Comparison of ENCODE assay signal across 19 cellular contexts in genomic region chr9:135032868-135033460, GRCh38. TPM values are rescaled to one million over a fixed set of nuclear protein-coding genes. Genes with fewer than 3 reads are reported as not detected.
A peak's percentile ranks its signal among the peaks of the same experiment; 100 is the strongest.
DNase-seq lines count a peak whose midpoint lies in the region; ATAC-seq, FAIRE-seq and TF ChIP-seq lines count a peak whose summit lies in the region.
"Had no signal": no experiment of that assay in that cellular context is flagged by ENCODE, and none has a peak within 500 bp of the region (broad histone marks: within the 10 kb centered on the region; RNA-seq: fewer than 3 reads in every experiment).

No MANE protein-coding gene starts in this region.

- 36% methylated on average over 21 of the region's 22 CpGs for WGBS in A549 (ENCODE audit: missing lambda C conversion rate)

- TF ChIP-seq CTCF in A549 (IDR thresholded peaks at IDR 0.05) (no peak), osteocyte (IDR thresholded peaks at IDR 0.05) (no peak)

- H3K27me3 ChIP-seq in naive thymus-derived CD4-positive, alpha-beta T cell (ENCODE audit: control insufficient read depth in 2 of 2, insufficient read depth in 2 of 2, low read length in 2 of 2): no peaks in the 10 kb centered on the region

- no peak overlapping the region for H3K27ac ChIP-seq in A549
- H3K27ac ChIP-seq in naive thymus-derived CD4-positive, alpha-beta T cell (ENCODE audit: low read depth, low read length): no peak overlapping the region
- H3K27ac ChIP-seq: 22Rv1; BLaER1 treated with 17β-estradiol and CSF1 and Interleukin-3, amounts not matched to agents 10 nM and 100 nM; HL-60; SK-N-MC had no signal

- POLR2A ChIA-PET in A549 (lab: Yijun Ruan, JAX): interaction anchor here (0.6 kb wide), 1 partner anchor 29 kb away, joined by 5 read pairs; no protein-coding TSS in a partner anchor
- POLR2A ChIA-PET in naive thymus-derived CD4-positive, alpha-beta T cell (lab: Charles Lee): no interaction called here

- H3K4me1 ChIP-seq in A549: no peaks in the 10 kb centered on the region
- no peaks in the 10 kb centered on the region for H3K4me1 ChIP-seq in naive thymus-derived CD4-positive, alpha-beta T cell (ENCODE audit: control insufficient read depth in 2 of 2, insufficient read depth in 2 of 2, low read length in 2 of 2)

- DNase-seq in DMS79 treated with DMSO at 0.1 percent for 48 hours (lab: John Stamatoyannopoulos, UW) (peak; percentile 27), DMS79 (lab: John Stamatoyannopoulos, UW) (no peak), A549 (ENCODE audit: low read depth in 1 of 2, low spot score in 1 of 2) (no peak), ecto neural progenitor cell (ENCODE audit: low spot score) (peak; percentile 38), osteocyte (ENCODE audit: extremely low spot score, unreplicated experiment) (peak; percentile 53), LoVo (ENCODE audit: low spot score) (no peak)
- no peak for DNase-seq in naive thymus-derived CD4-positive, alpha-beta T cell
- DNase-seq: KG1, NCI-H1092, NCI-H1694, NCI-H2107, NCI-H226 had no signal

- H3K4me2 ChIP-seq in A549: no peak overlapping the region

- TF ChIP-seq EP300 in A549 (IDR thresholded peaks at IDR 0.05): no peak

- intact Hi-C loops in naive thymus-derived CD4-positive, alpha-beta T cell (cut with micrococcal nuclease): no loop called here

- CTCF ChIA-PET in A549 (lab: Yijun Ruan, JAX): no interaction called here
- CTCF ChIA-PET in naive thymus-derived CD4-positive, alpha-beta T cell (lab: Charles Lee): no interaction called here

- H3K4me3 Mint-ChIP-seq in osteocyte (ENCODE audit: unreplicated experiment): no peak overlapping the region
- no peak overlapping the region for H3K4me3 Mint-ChIP-seq in naive thymus-derived CD4-positive, alpha-beta T cell

- H3K4me3 ChIP-seq in A549: no peak overlapping the region
- no peak overlapping the region for H3K4me3 ChIP-seq in naive thymus-derived CD4-positive, alpha-beta T cell (ENCODE audit: low read length)
- H3K4me3 ChIP-seq: BLaER1 treated with 17β-estradiol and CSF1 and Interleukin-3, amounts not matched to agents 10 nM and 100 nM; SK-N-MC had no signal

- ATAC-seq in A549: peak in 1 of 2 experiments; percentile 16; a peak in 2 of 6 replicates
- ATAC-seq in naive thymus-derived CD4-positive, alpha-beta T cell: no peak
- ATAC-seq in HG03565 (IDR thresholded peaks at IDR 0.05; ENCODE audit: unreplicated experiment): no peak
- ATAC-seq: HCT116 had no signal

- no peak for TF ChIP-seq POLR2A in A549 (IDR thresholded peaks at IDR 0.05; ENCODE audit: low read length)

- TF ChIP-seq RAD21 in A549 (conservative IDR thresholded peaks at IDR 0.05 in 1 of 2, IDR thresholded peaks at IDR 0.05 in 1 of 2): no peak

- no peaks in the 10 kb centered on the region for H3K27me3 Mint-ChIP-seq in osteocyte (ENCODE audit: unreplicated experiment)
- H3K27me3 Mint-ChIP-seq in naive thymus-derived CD4-positive, alpha-beta T cell: peaks cover 0 to 13% (median 8%) of the 10 kb centered on the region in 5 donors

- H3K4me1 Mint-ChIP-seq in osteocyte (ENCODE audit: unreplicated experiment): no peaks in the 10 kb centered on the region
- peaks cover 0 to 4% (median 0%) of the 10 kb centered on the region in 7 donors for H3K4me1 Mint-ChIP-seq in naive thymus-derived CD4-positive, alpha-beta T cell

- H3K36me3 Mint-ChIP-seq in osteocyte (ENCODE audit: unreplicated experiment): no peaks in the 10 kb centered on the region
- no peaks in the 10 kb centered on the region for H3K36me3 Mint-ChIP-seq in naive thymus-derived CD4-positive, alpha-beta T cell

- no peaks in the 10 kb centered on the region for H3K9me3 Mint-ChIP-seq in osteocyte (ENCODE audit: unreplicated experiment)
- peaks cover 0 to 3% (median 0%) of the 10 kb centered on the region in 11 donors for H3K9me3 Mint-ChIP-seq in naive thymus-derived CD4-positive, alpha-beta T cell

- FAIRE-seq in A549 (lab: Jason Lieb, UNC): no peak

- H3K36me3 ChIP-seq in naive thymus-derived CD4-positive, alpha-beta T cell (ENCODE audit: control insufficient read depth in 2 of 3, insufficient read depth in 3 of 3, low read length in 3 of 3): no peaks in the 10 kb centered on the region
- H3K36me3 ChIP-seq: BLaER1 treated with 17β-estradiol and CSF1 and Interleukin-3, amounts not matched to agents 10 nM and 100 nM had no signal

- H3K9me3 ChIP-seq in A549: no peaks in the 10 kb centered on the region
- no peaks in the 10 kb centered on the region for H3K9me3 ChIP-seq in naive thymus-derived CD4-positive, alpha-beta T cell (ENCODE audit: control insufficient read depth in 2 of 3, low read length in 3 of 3)
- H3K9me3 ChIP-seq: BLaER1 treated with 17β-estradiol and CSF1 and Interleukin-3, amounts not matched to agents 10 nM and 100 nM had no signal

- no peak overlapping the region for H3K27ac Mint-ChIP-seq in osteocyte (ENCODE audit: unreplicated experiment)
- no peak overlapping the region for H3K27ac Mint-ChIP-seq in naive thymus-derived CD4-positive, alpha-beta T cell

TF ChIP-seq in A549, 52 proteins besides CTCF, POLR2A, EP300 and RAD21:
- TF ChIP-seq MAFK (IDR thresholded peaks at IDR 0.05; ENCODE audit: partially characterized antibody) (peak; percentile 51), ATOH8 (CRISPR knock-in tag; IDR thresholded peaks at IDR 0.05; ENCODE audit: low read depth) (no peak)

RNA-seq across cellular contexts. Expression of gene OLFM1, which starts 54.5 kb away (rescaled TPM):
- polyA plus RNA-seq in A549 (2011; rRNA removed): 2.7 and 3.6 TPM in 2 replicates
- 3.2 and 4.3 TPM in 2 replicates for polyA plus RNA-seq in A549 (2012; cell fraction: cytosol; rRNA removed)
- 3.4 and 3.8 TPM in 2 replicates for polyA plus RNA-seq in A549 (2012; cell fraction: nucleus; rRNA removed)
- 8.0 to 11.4 TPM (median 10.5 TPM) in 3 replicates for polyA plus RNA-seq in A549 (2017; fragmentation: RNase III; extraction: RNeasy Plus Mini Kit Qiagen cat#74134 plus additional on column Dnase treatment)
- 1.8 and 2.0 TPM in 2 replicates for polyA minus RNA-seq in A549 (2011; rRNA and poly(A)+ RNA removed)
- 0.83 and 1.3 TPM in 2 replicates for total RNA-seq in osteocyte
- total RNA-seq in naive thymus-derived CD4-positive, alpha-beta T cell: 1 to 10 TPM in 2 of 5 experiments, under 1 TPM in 2, not detected in 1; 0.19 to 2.1 (median 0.87) TPM
- polyA plus RNA-seq in naive thymus-derived CD4-positive, alpha-beta T cell: not detected
- total RNA-seq: MCF 10A had no signal

Comparison
In these comparisons a context has a peak if more than half of its experiments do, and no peak if none do; other contexts are left out.
1. DNase-seq: peak in DMS79 treated with DMSO at 0.1 percent for 48 hours (single experiment), ecto neural progenitor cell (single experiment) and osteocyte (single experiment); none in DMS79 (single experiment), A549 (0 of 2), LoVo (single experiment) and naive thymus-derived CD4-positive, alpha-beta T cell (0 of 9).